26 cellular contexts compared by ENCODE assay signal in genomic region chr16:67761924-67762323, GRCh38. TPM values are rescaled to one million over a fixed set of nuclear protein-coding genes. Genes with fewer than 3 reads are reported as not detected.
DNase-seq lines count a peak whose midpoint lies in the region; ATAC-seq, FAIRE-seq and TF ChIP-seq lines count a peak whose summit lies in the region.
"Had no signal": no experiment of that assay in that cellular context is flagged by ENCODE, and none has a peak within 500 bp of the region (broad histone marks: within the 10 kb centered on the region; RNA-seq: fewer than 3 reads in every experiment).

No MANE protein-coding gene starts in this region.

- H3K36me3 ChIP-seq in HEK293 (ENCODE audit: control insufficient read depth in 2 of 2, insufficient read depth in 1 of 2, low read length in 2 of 2) (peaks cover 0 to 17% of the 10 kb centered on the region in 2 experiments; a peak in 2 of 3 replicates), K562 (ENCODE audit: control insufficient read depth, insufficient read depth, low read length) (peaks cover 18% of the 10 kb centered on the region; the same call in 2 of the 3 replicates), mammary epithelial cell (ENCODE audit: insufficient read depth, low read length) (no peaks in the 10 kb centered on the region)
- H3K36me3 ChIP-seq: BE2C had no signal

- H3K9ac ChIP-seq in K562 (ENCODE audit: insufficient read depth in 1 of 2, low read depth in 2 of 2, low read length in 2 of 2) (no peak overlapping the region), mammary epithelial cell (ENCODE audit: insufficient read depth, low read length) (no peak overlapping the region)
- H3K9ac ChIP-seq: BLaER1 had no signal

- CTCF ChIA-PET in HEK293 (lab: Yijun Ruan, JAX) (interaction anchor here (1.4 kb wide), 1 partner anchor 55 kb away, joined by 3 read pairs; no protein-coding TSS in a partner anchor), K562 (lab: Yijun Ruan, JAX; ENCODE audit: low intra/inter-chr PET ratio) (no interaction called here), mammary epithelial cell (lab: Charles Lee; ENCODE audit: low non-redundant PET) (no interaction called here)

- TF ChIP-seq RAD21 in K562 (CRISPR knock-in tag; conservative IDR thresholded peaks at IDR 0.05 in 1 of 2, IDR thresholded peaks at IDR 0.05 in 1 of 2), result no peak

- BruUV-seq in K562 (replicated peaks; lab: Mats Ljungman, UMichigan), result no TSS peak
- no TSS peak for BruUV-seq in mammary epithelial cell (replicated peaks; lab: Mats Ljungman, UMichigan)

- no peak for FAIRE-seq in K562 (lab: Jason Lieb, UNC)
- FAIRE-seq: A204.1, GM12892, GM19239 had no signal

- H3K79me2 ChIP-seq in K562 (ENCODE audit: control insufficient read depth, insufficient read depth, low read length) (no peaks in the 10 kb centered on the region), mammary epithelial cell (ENCODE audit: insufficient read depth, low read length) (no peaks in the 10 kb centered on the region)

- in situ Hi-C loops in K562 (cut with MboI), result no loop called here
- in situ Hi-C loops in mammary epithelial cell (cut with MboI; ENCODE audit: low sequenced_read_pairs in 2 of 2), result no loop called here

- no peak for ATAC-seq in K562
- ATAC-seq: GM12878 had no signal

- POLR2A ChIA-PET in HEK293 (lab: Yijun Ruan, JAX) (no interaction called here), K562 (lab: Yijun Ruan, JAX) (interaction anchor here (1.0 kb wide), 1 partner anchor 9 kb away, joined by 3 read pairs; no protein-coding TSS in a partner anchor)

- WGBS in K562 (ENCODE audit: insufficient coverage, low coverage, missing lambda C conversion rate), result 77% methylated on average over 1 of the region's 1 CpG
- WGBS in mammary epithelial cell (ENCODE audit: low coverage, missing lambda C conversion rate), result 100% methylated on average over 1 of the region's 1 CpG

- H3K4me1 ChIP-seq in HEK293 (ENCODE audit: control insufficient read depth, insufficient read depth, low read length) (no peaks in the 10 kb centered on the region), K562 (replicated peaks in 1 of 2; ENCODE audit: control insufficient read depth in 2 of 2, insufficient read depth in 2 of 2, low read length in 2 of 2) (peaks cover 4 to 9% of the 10 kb centered on the region in 2 experiments; a peak in 2 of 5 replicates), mammary epithelial cell (ENCODE audit: insufficient read depth, low read length) (peaks cover 5% of the 10 kb centered on the region)
- H3K4me1 ChIP-seq: BE2C had no signal

- H2AFZ ChIP-seq in K562 (ENCODE audit: low read depth, low read length), result no peak overlapping the region
- H2AFZ ChIP-seq in mammary epithelial cell (ENCODE audit: low read depth, low read length), result no peak overlapping the region

- no peak overlapping the region for H3K4me2 ChIP-seq in K562 (ENCODE audit: insufficient read depth, low read length)
- no peak overlapping the region for H3K4me2 ChIP-seq in mammary epithelial cell (ENCODE audit: insufficient read depth, low read depth, low read length)

- H3K27me3 ChIP-seq in K562 (ENCODE audit: control insufficient read depth in 2 of 2, insufficient read depth in 2 of 2, low read length in 2 of 2), result no peaks in the 10 kb centered on the region
- H3K27me3 ChIP-seq in mammary epithelial cell (ENCODE audit: insufficient read depth, low read length), result no peaks in the 10 kb centered on the region
- H3K27me3 ChIP-seq: BE2C, BLaER1 had no signal

- H3K27ac ChIP-seq in HEK293 (ENCODE audit: extremely low read depth, low read depth, low read length), result no peak overlapping the region
- H3K27ac ChIP-seq in VCaP, result peak overlapping the region; percentile 84
- H3K27ac ChIP-seq in K562 (ENCODE audit: extremely low read depth, low read depth, low read length), result no peak overlapping the region
- H3K27ac ChIP-seq in mammary epithelial cell (ENCODE audit: insufficient read depth, low read depth, low read length), result no peak overlapping the region

- dilution Hi-C loops in mammary epithelial cell (cut with HindIII; ENCODE audit: low sequenced_read_pairs), result no loop called here

- H3K4me3 ChIP-seq in HEK293 (ENCODE audit: low read depth, low read length), result no peak overlapping the region
- H3K4me3 ChIP-seq in K562, result no peak overlapping the region
- H3K4me3 ChIP-seq in mammary epithelial cell (replicated peaks in 1 of 3; ENCODE audit: insufficient read depth in 1 of 3, low read depth in 2 of 3, low read length in 3 of 3), result no peak overlapping the region
- H3K4me3 ChIP-seq: BLaER1, GM12878 had no signal

- intact Hi-C loops in K562 (cut with micrococcal nuclease) (no loop called here), mammary epithelial cell (cut with micrococcal nuclease) (no loop called here)

- peaks cover 5% of the 10 kb centered on the region for H3K9me1 ChIP-seq in K562 (ENCODE audit: control insufficient read depth, insufficient read depth, low read length)

- H3K9me3 ChIP-seq in HEK293 (ENCODE audit: control insufficient read depth, insufficient read depth, low read depth, low read length) (no peaks in the 10 kb centered on the region), K562 (replicated peaks; ENCODE audit: control insufficient read depth, insufficient read depth, low read depth, low read length) (no peaks in the 10 kb centered on the region), mammary epithelial cell (replicated peaks; ENCODE audit: insufficient read depth, low read length) (no peaks in the 10 kb centered on the region)
- H3K9me3 ChIP-seq: BE2C, BLaER1 had no signal

- no peak for DNase-seq in K562 (ENCODE audit: extremely low read depth in 1 of 4, low spot score in 3 of 4)
- no peak for DNase-seq in NCI-H524 treated with DMSO at 0.1 percent for 48 hours (lab: John Stamatoyannopoulos, UW)
- no peak for DNase-seq in mammary epithelial cell
- DNase-seq: 8988T; ACHN; BE2C; C1 segment of cervical spinal cord; CD4-positive, alpha-beta memory T cell; CD4-positive, CD25-positive, alpha-beta regulatory T cell; CD8-positive, alpha-beta memory T cell; COR-L47; DMS 273 treated with DMSO at 0.1 percent for 48 hours; DMS153; DMS53; DMS79; DND-41; EL; GDM1 had no signal

- TF ChIP-seq CTCF in HEK293 (tag by site-specific recombination; IDR thresholded peaks at IDR 0.05) (no peak), VCaP (conservative IDR thresholded peaks at IDR 0.05) (no peak), K562 (IDR thresholded peaks at IDR 0.05 in 2 of 3, conservative IDR thresholded peaks at IDR 0.05 in 1 of 3; ENCODE audit: insufficient read depth in 2 of 3, low read depth in 1 of 3, low read length in 3 of 3) (no peak), mammary epithelial cell (conservative IDR thresholded peaks at IDR 0.05 in 1 of 2, IDR thresholded peaks at IDR 0.05 in 1 of 2; ENCODE audit: extremely low read depth in 1 of 2, insufficient read depth in 1 of 2, low read depth in 1 of 2, low read length in 2 of 2) (no peak)

- no peak for TF ChIP-seq POLR2A in K562 (conservative IDR thresholded peaks at IDR 0.05)

- TF ChIP-seq EP300 in K562 (IDR thresholded peaks at IDR 0.05; ENCODE audit: low read length), result no peak

- H4K20me1 ChIP-seq in K562 (replicated peaks; ENCODE audit: control insufficient read depth, insufficient read depth, low read length) (0 out of 2 replicates have a peak, but pooled peaks cover 4% of the 10 kb centered on the region), mammary epithelial cell (ENCODE audit: insufficient read depth, low read length) (no peaks in the 10 kb centered on the region)

RNA-seq across cellular contexts. Expression of gene GFOD2, which starts 42.8 kb away (rescaled TPM):
- total RNA-seq in K562 (2011; cell fraction: chromatin; rRNA removed; ENCODE audit: low replicate concordance), result 16.5 and 30.9 TPM in 2 replicates
- total RNA-seq in K562 (2011; cell fraction: nucleolus; rRNA removed), result 18.7 and 21.7 TPM in 2 replicates
- 19.6 and 25.8 TPM in 2 replicates for total RNA-seq in K562 (2011; cell fraction: nucleoplasm; rRNA removed)
- total RNA-seq in K562 (2014; rRNA removed) (11.8 and 12.4 TPM in 2 replicates), K562 (2014; rRNA removed; fragmentation: Illumina TruSeq; extraction: Trizol) (7.9 and 9.0 TPM in 2 replicates), K562 (2015; rRNA removed; fragmentation: Illumina TruSeq; extraction: Trizol) (11.1 and 11.2 TPM in 2 replicates), K562 (2021) (14.0 and 14.6 TPM in 2 replicates), mammary epithelial cell (10 to 100 TPM; 16.6 to 17.7 TPM)
- polyA plus RNA-seq in K562 (2011; rRNA removed) (13.4 and 15.8 TPM in 2 replicates), K562 (2014; fragmentation: Illumina TruSeq; extraction: Trizol) (9.2 and 10.0 TPM in 2 replicates), K562 (2014; fragmentation: Nextera tagmentation; extraction: Ambion mirVana) (1 to 10 TPM; 1.9 TPM), K562 (2014; rRNA removed) (11.9 and 16.7 TPM in 2 replicates), mammary epithelial cell (15.0 TPM)
- polyA plus RNA-seq in K562 (2011; cell fraction: cytosol; rRNA removed), result 15.2 and 18.0 TPM in 2 replicates
- polyA plus RNA-seq in K562 (2011; cell fraction: nucleus; rRNA removed), result 10.4 and 13.8 TPM in 2 replicates
- polyA plus RNA-seq in K562 (2012), result 8.1 and 12.3 TPM in 2 replicates
- 11.9 and 16.8 TPM in 2 replicates for polyA minus RNA-seq in K562 (2011; rRNA and poly(A)+ RNA removed)
- 9.1 and 12.4 TPM in 2 replicates for polyA minus RNA-seq in K562 (2011; cell fraction: cytosol; rRNA and poly(A)+ RNA removed)
- 4.6 and 4.7 TPM in 2 replicates for polyA minus RNA-seq in K562 (2011; cell fraction: nucleus; rRNA and poly(A)+ RNA removed)
- 3.0 TPM for polyA minus RNA-seq in mammary epithelial cell

RNA-seq across cellular contexts. Expression of gene RANBP10, which starts 44.4 kb away (rescaled TPM):
- total RNA-seq in K562 (2011; cell fraction: chromatin; rRNA removed; ENCODE audit: low replicate concordance), result 28.9 and 56.2 TPM in 2 replicates
- 28.6 and 28.7 TPM in 2 replicates for total RNA-seq in K562 (2011; cell fraction: nucleolus; rRNA removed)
- 26.3 and 27.1 TPM in 2 replicates for total RNA-seq in K562 (2011; cell fraction: nucleoplasm; rRNA removed)
- total RNA-seq in K562 (2014; rRNA removed), result 4.5 and 7.7 TPM in 2 replicates
- 4.8 TPM in 2 replicates for total RNA-seq in K562 (2014; rRNA removed; fragmentation: Illumina TruSeq; extraction: Trizol)
- total RNA-seq in K562 (2015; rRNA removed; fragmentation: Illumina TruSeq; extraction: Trizol), result 5.9 and 6.4 TPM in 2 replicates
- total RNA-seq in K562 (2021), result 16.2 and 19.3 TPM in 2 replicates
- 10.4 and 19.8 TPM in 2 replicates for polyA plus RNA-seq in K562 (2011; rRNA removed)
- polyA plus RNA-seq in K562 (2011; cell fraction: cytosol; rRNA removed), result 12.6 and 15.1 TPM in 2 replicates
- 35.3 and 40.0 TPM in 2 replicates for polyA plus RNA-seq in K562 (2011; cell fraction: nucleus; rRNA removed)
- polyA plus RNA-seq in K562 (2012), result 11.5 and 16.0 TPM in 2 replicates
- 14.8 and 15.4 TPM in 2 replicates for polyA plus RNA-seq in K562 (2014; fragmentation: Illumina TruSeq; extraction: Trizol)
- polyA plus RNA-seq in K562 (2014; fragmentation: Nextera tagmentation; extraction: Ambion mirVana), result 1 to 10 TPM in 1 of 2 experiments, under 1 TPM in 1; 0.61 to 1.4 TPM
- 9.9 and 10.2 TPM in 2 replicates for polyA plus RNA-seq in K562 (2014; rRNA removed)
- polyA minus RNA-seq in K562 (2011; rRNA and poly(A)+ RNA removed), result 20.3 and 21.7 TPM in 2 replicates
- 10.1 and 10.7 TPM in 2 replicates for polyA minus RNA-seq in K562 (2011; cell fraction: cytosol; rRNA and poly(A)+ RNA removed)
- polyA minus RNA-seq in K562 (2011; cell fraction: nucleus; rRNA and poly(A)+ RNA removed), result 12.9 and 17.8 TPM in 2 replicates
- total RNA-seq in mammary epithelial cell, result 10 to 100 TPM in 1 of 2 donors, 1 to 10 TPM in 1; 5.5 to 15.3 TPM
- polyA plus RNA-seq in mammary epithelial cell, result 9.4 TPM
- polyA minus RNA-seq in mammary epithelial cell, result 18.5 TPM

RNA-seq across cellular contexts. Expression of gene TSNAXIP1, which starts 44.8 kb away (rescaled TPM):
- 0.86 TPM in 1 of 2 replicates, not detected in the other for total RNA-seq in K562 (2011; cell fraction: chromatin; rRNA removed; ENCODE audit: low replicate concordance)
- total RNA-seq in K562 (2011; cell fraction: nucleolus; rRNA removed), result 0.39 and 0.67 TPM in 2 replicates
- 0.15 TPM in 1 of 2 replicates, not detected in the other for total RNA-seq in K562 (2011; cell fraction: nucleoplasm; rRNA removed)
- total RNA-seq in K562 (2014; rRNA removed) (not detected in 2 replicates), K562 (2014; rRNA removed; fragmentation: Illumina TruSeq; extraction: Trizol) (not detected in 2 replicates), K562 (2015; rRNA removed; fragmentation: Illumina TruSeq; extraction: Trizol) (0.11 and 0.14 TPM in 2 replicates), K562 (2021) (not detected in 2 replicates), mammary epithelial cell (under 1 TPM; 0.33 to 0.99 TPM)
- polyA plus RNA-seq in K562 (2011; rRNA removed) (0.11 and 0.12 TPM in 2 replicates), K562 (2014; fragmentation: Illumina TruSeq; extraction: Trizol) (0.04 and 0.22 TPM in 2 replicates), K562 (2014; fragmentation: Nextera tagmentation; extraction: Ambion mirVana) (under 1 TPM in 1 of 2 experiments, not detected in 1; 0.03 TPM), K562 (2014; rRNA removed) (0.24 and 0.35 TPM in 2 replicates), mammary epithelial cell (0.51 TPM)
- 0.04 and 0.21 TPM in 2 replicates for polyA plus RNA-seq in K562 (2011; cell fraction: cytosol; rRNA removed)
- polyA plus RNA-seq in K562 (2011; cell fraction: nucleus; rRNA removed), result 1.6 and 1.9 TPM in 2 replicates
- 0.10 TPM in 1 of 2 replicates, not detected in the other for polyA plus RNA-seq in K562 (2012)
- polyA minus RNA-seq in K562 (2011; rRNA and poly(A)+ RNA removed), result 0.24 and 0.39 TPM in 2 replicates
- not detected in 2 replicates for polyA minus RNA-seq in K562 (2011; cell fraction: cytosol; rRNA and poly(A)+ RNA removed)
- polyA minus RNA-seq in K562 (2011; cell fraction: nucleus; rRNA and poly(A)+ RNA removed), result 0.13 TPM in 1 of 2 replicates, not detected in the other
- not detected for polyA minus RNA-seq in mammary epithelial cell
- polyA plus RNA-seq: CD14-positive monocyte; CD4-positive, alpha-beta memory T cell; CD4-positive, CD25-positive, alpha-beta regulatory T cell had no signal

Comparison
In these comparisons a context has a peak if more than half of its experiments do, and no peak if none do; other contexts are left out.
1. Of the 44 proteins assayed by ChIP-seq in both K562 and HEK293: peak only in K562: none; only in HEK293: none; in both: ZNF121; in neither: 43.